8 cellular contexts compared by ENCODE assay signal in the genomic region with DNA sequence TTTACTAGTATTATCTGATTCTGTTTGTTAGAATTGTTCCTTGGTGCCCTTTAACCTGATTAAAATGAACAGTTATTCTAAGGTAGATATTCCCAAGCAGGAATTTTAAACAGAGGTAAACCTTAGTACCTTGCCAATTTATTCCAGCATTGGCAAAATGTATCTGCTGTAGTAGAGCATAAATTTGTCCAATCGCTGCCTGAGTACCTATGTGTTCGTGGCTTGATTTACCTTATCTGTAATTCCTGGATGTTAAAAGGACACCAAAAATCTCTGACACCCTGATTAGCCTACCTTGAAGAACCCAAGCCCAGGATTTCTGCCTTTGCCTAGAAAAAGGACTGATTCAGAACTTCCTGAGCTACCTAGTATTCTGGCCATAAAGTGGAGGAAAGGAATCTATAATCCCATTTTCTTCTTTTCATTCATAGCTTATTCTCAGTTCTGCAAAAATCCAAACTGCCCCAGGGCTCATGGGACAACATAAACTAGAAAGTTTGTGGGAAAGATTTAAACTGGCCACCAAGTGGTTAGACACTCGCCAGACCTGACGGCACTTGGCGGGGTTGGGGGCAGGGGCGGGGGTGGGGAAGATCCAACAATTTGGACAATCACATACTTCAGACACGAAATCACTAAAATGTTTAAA. TPM values are rescaled to one million over a fixed set of nuclear protein-coding genes. Genes with fewer than 3 reads are reported as not detected.
DNase-seq lines count a peak whose midpoint lies in the region; ATAC-seq lines count a peak whose summit lies in the region.

No MANE protein-coding gene starts in this region.

- peak overlapping the region; percentile 60 to 68 for H3K27ac ChIP-seq in mucosa of rectum (ENCODE audit: low read depth in 2 of 2, low read length in 2 of 2)

- H3K27me3 Mint-ChIP-seq in activated CD4-positive, alpha-beta memory T cell treated with anti-CD3 and anti-CD28 coated beads, Interleukin-2, amount 10 ng/mL, durations not matched to agents 7 days and 5 days = no peaks in the 10 kb centered on the region

- ATAC-seq in GM18868 (IDR thresholded peaks at IDR 0.05; ENCODE audit: unreplicated experiment) = peak; percentile 20
- peak; percentile 5 for ATAC-seq in HG02763 (IDR thresholded peaks at IDR 0.05; ENCODE audit: unreplicated experiment)

- peak overlapping the region; percentile 70 for H3K4me3 Mint-ChIP-seq in activated CD4-positive, alpha-beta memory T cell treated with anti-CD3 and anti-CD28 coated beads, Interleukin-2, amount 10 ng/mL, durations not matched to agents 7 days and 5 days

- peak overlapping the region; percentile 77 to 87 for H3K4me3 ChIP-seq in mucosa of rectum (ENCODE audit: low read length in 2 of 2)

- DNase-seq in activated CD4-positive, alpha-beta memory T cell treated with anti-CD3 and anti-CD28 coated beads, Interleukin-2, amount 10 ng/mL, durations not matched to agents 7 days and 5 days = no peak
- DNase-seq in NCI-H1417 (lab: John Stamatoyannopoulos, UW) (no peak), pons (ENCODE audit: low spot score) (no peak)
- no peak for DNase-seq in stimulated activated CD4-positive, alpha-beta T cell treated with anti-CD3 and anti-CD28 coated beads, Interleukin-12 subunit alpha, Interleukin-12 subunit beta, amount 100 ng/mL, for 4 hours
- no peak for DNase-seq in activated effector memory CD4-positive, alpha-beta T cell treated with anti-CD3 and anti-CD28 coated beads, Interleukin-2, amount 50 U/mL, for 16 hours

- H3K27ac Mint-ChIP-seq in activated CD4-positive, alpha-beta memory T cell treated with anti-CD3 and anti-CD28 coated beads, Interleukin-2, amount 10 ng/mL, durations not matched to agents 7 days and 5 days = peak overlapping the region; percentile 100

- H3K9ac ChIP-seq in mucosa of rectum (ENCODE audit: low read depth in 1 of 2, low read length in 2 of 2) = peak overlapping the region; percentile 42 to 70

- H3K4me1 Mint-ChIP-seq in activated CD4-positive, alpha-beta memory T cell treated with anti-CD3 and anti-CD28 coated beads, Interleukin-2, amount 10 ng/mL, durations not matched to agents 7 days and 5 days = peaks cover 24% of the 10 kb centered on the region

- CTCF ChIA-PET in activated CD4-positive, alpha-beta memory T cell treated with anti-CD3 and anti-CD28 coated beads, Interleukin-2, amount 10 ng/mL, durations not matched to agents 7 days and 5 days (lab: Charles Lee) = interaction anchor here (0.7 to 2.9 kb wide), 7 partner anchors 14 to 81 kb away, joined by 3 to 22 read pairs (median 5); partner anchors contain the start of gene ZCCHC2

- peaks cover 10 to 11% of the 10 kb centered on the region in 2 donors for H3K4me1 ChIP-seq in mucosa of rectum (ENCODE audit: control insufficient read depth in 2 of 2, insufficient read depth in 2 of 2, low read length in 2 of 2)

- H3K9me3 Mint-ChIP-seq in activated CD4-positive, alpha-beta memory T cell treated with anti-CD3 and anti-CD28 coated beads, Interleukin-2, amount 10 ng/mL, durations not matched to agents 7 days and 5 days = peaks cover 19% of the 10 kb centered on the region

- POLR2A ChIA-PET in activated CD4-positive, alpha-beta memory T cell treated with anti-CD3 and anti-CD28 coated beads, Interleukin-2, amount 10 ng/mL, durations not matched to agents 7 days and 5 days (lab: Charles Lee) = interaction anchor here (0.7 to 5.3 kb wide), 10 partner anchors 9 to 321 kb away, joined by 3 to 140 read pairs (median 4); partner anchors contain the start of genes PIGN, RELCH and ZCCHC2

- H3K9me3 ChIP-seq in mucosa of rectum (ENCODE audit: control insufficient read depth in 2 of 2, low read length in 2 of 2) = no peaks in the 10 kb centered on the region

- H3K27me3 ChIP-seq in mucosa of rectum (ENCODE audit: control insufficient read depth in 2 of 2, insufficient read depth in 2 of 2, low read length in 2 of 2) = no peaks in the 10 kb centered on the region

- no peaks in the 10 kb centered on the region for H3K36me3 ChIP-seq in mucosa of rectum (ENCODE audit: control insufficient read depth in 2 of 2, insufficient read depth in 2 of 2, low read length in 2 of 2)

- H3K36me3 Mint-ChIP-seq in activated CD4-positive, alpha-beta memory T cell treated with anti-CD3 and anti-CD28 coated beads, Interleukin-2, amount 10 ng/mL, durations not matched to agents 7 days and 5 days (ENCODE audit: low read depth) = peaks cover 36% of the 10 kb centered on the region

RNA-seq across cellular contexts. Expression of gene ZCCHC2, which starts 16.2 kb away (rescaled TPM):
- total RNA-seq in activated CD4-positive, alpha-beta memory T cell treated with anti-CD3 and anti-CD28 coated beads, Interleukin-2, amount 10 ng/mL, durations not matched to agents 7 days and 5 days = 10 to 100 TPM; 51.7 to 52.3 TPM
